1 cellular context compared by ENCODE assay signal in genomic region chr13:77305276-77305675, GRCh38.
TF ChIP-seq lines count a peak whose summit lies in the region.

No MANE protein-coding gene starts in this region.

TF ChIP-seq in HepG2, 621 proteins besides CTCF, POLR2A, EP300 and RAD21 (continued from another document):
- TF ChIP-seq TIGD3 (CRISPR knock-in tag; IDR thresholded peaks at IDR 0.05; ENCODE audit: borderline replicate concordance) (no peak), ZBTB14 (CRISPR knock-in tag; IDR thresholded peaks at IDR 0.05) (no peak), NONO (IDR thresholded peaks at IDR 0.05) (no peak), NONO (CRISPR knock-in tag; conservative IDR thresholded peaks at IDR 0.05) (no peak), ZBTB3 (CRISPR knock-in tag; IDR thresholded peaks at IDR 0.05; ENCODE audit: borderline replicate concordance, low read depth) (no peak), CREM (IDR thresholded peaks at IDR 0.05) (no peak), CREM (CRISPR knock-in tag; IDR thresholded peaks at IDR 0.05) (no peak), PCBP2 (optimal IDR thresholded peaks at IDR 0.05; ENCODE audit: low read depth, low read length, poor library complexity, severe bottlenecking) (no peak), ZNF646 (CRISPR knock-in tag; IDR thresholded peaks at IDR 0.05) (no peak), ZNF225 (CRISPR knock-in tag; IDR thresholded peaks at IDR 0.05) (no peak)
- TF ChIP-seq, protein P1, sequence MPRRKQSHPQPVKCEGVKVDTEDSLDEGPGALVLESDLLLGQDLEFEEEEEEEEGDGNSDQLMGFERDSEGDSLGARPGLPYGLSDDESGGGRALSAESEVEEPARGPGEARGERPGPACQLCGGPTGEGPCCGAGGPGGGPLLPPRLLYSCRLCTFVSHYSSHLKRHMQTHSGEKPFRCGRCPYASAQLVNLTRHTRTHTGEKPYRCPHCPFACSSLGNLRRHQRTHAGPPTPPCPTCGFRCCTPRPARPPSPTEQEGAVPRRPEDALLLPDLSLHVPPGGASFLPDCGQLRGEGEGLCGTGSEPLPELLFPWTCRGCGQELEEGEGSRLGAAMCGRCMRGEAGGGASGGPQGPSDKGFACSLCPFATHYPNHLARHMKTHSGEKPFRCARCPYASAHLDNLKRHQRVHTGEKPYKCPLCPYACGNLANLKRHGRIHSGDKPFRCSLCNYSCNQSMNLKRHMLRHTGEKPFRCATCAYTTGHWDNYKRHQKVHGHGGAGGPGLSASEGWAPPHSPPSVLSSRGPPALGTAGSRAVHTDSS (CRISPR knock-in tag; conservative IDR thresholded peaks at IDR 0.05): no peak
TF ChIP-seq in HepG2: peak in this region for 0.
